ENCODE assay signal across 9 cellular contexts in the genomic region with DNA sequence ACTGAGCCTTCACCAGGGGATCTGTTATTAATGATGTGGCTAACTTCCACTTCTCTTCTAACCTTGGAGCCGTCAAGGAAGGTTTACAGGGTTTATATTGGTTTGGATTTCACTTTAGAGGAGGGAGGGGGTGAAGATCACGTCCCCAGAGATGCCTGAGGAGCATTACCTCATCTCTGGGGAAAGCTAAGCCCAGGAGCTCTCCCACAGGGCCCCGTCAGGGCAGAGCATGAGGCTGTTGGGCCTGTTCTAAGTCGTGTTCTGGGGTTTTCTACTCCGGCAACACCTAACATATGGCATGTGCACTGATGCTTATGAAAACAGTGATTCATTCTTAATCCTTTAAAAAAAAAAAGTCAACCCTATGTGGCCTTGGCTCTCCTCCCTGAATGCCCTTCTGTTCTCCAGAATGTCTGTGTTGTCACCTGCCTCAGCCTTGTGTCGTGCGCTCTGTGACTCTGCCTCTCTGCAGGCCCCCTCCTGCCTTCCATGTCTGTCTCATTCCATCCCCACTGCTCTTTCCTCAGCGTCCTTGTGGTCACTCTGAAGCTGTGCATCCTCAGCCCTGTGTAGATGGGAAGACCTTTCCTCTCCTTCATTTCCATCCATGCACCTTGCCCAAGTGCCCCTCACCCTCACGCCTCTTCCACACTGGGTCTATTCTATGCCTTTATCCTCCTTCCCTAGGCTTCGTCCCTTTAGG.
DNase-seq lines count a peak whose midpoint lies in the region; ATAC-seq and TF ChIP-seq lines count a peak whose summit lies in the region.
"Had no signal": no experiment of that assay in that cellular context is flagged by ENCODE, and none has a peak within 500 bp of the region (broad histone marks: within the 10 kb centered on the region; RNA-seq: fewer than 3 reads in every experiment).

No MANE protein-coding gene starts in this region.

- 82% methylated on average over 10 of the region's 10 CpGs for WGBS in right cardiac atrium

- TF ChIP-seq CTCF in epithelial cell of esophagus (IDR thresholded peaks at IDR 0.05; ENCODE audit: insufficient read depth, low read depth, low read length, missing control alignments): peak; percentile 33

- no peaks in the 10 kb centered on the region for H3K27me3 ChIP-seq in right cardiac atrium (ENCODE audit: control insufficient read depth, insufficient read depth)
- H3K27me3 ChIP-seq: right atrium auricular region had no signal

- no peak for ATAC-seq in HG03025 (IDR thresholded peaks at IDR 0.05; ENCODE audit: low FRiP score, unreplicated experiment)
- no peak for ATAC-seq in right cardiac atrium

- H3K4me1 ChIP-seq in right cardiac atrium (ENCODE audit: control insufficient read depth, insufficient read depth, low read length): no peaks in the 10 kb centered on the region
- H3K4me1 ChIP-seq: right atrium auricular region had no signal

- no peak overlapping the region for H3K4me3 ChIP-seq in epithelial cell of esophagus (ENCODE audit: low read length)
- H3K4me3 ChIP-seq in skeletal muscle cell (ENCODE audit: low read depth, low read length): no peak overlapping the region
- H3K4me3 ChIP-seq in right cardiac atrium (ENCODE audit: low read length): no peak overlapping the region
- H3K4me3 ChIP-seq: right atrium auricular region had no signal

- no peaks in the 10 kb centered on the region for H3K9me3 ChIP-seq in right cardiac atrium (ENCODE audit: control insufficient read depth, low read length)
- H3K9me3 ChIP-seq: right atrium auricular region had no signal

- H3K27ac ChIP-seq in right cardiac atrium (ENCODE audit: low read length): no peak overlapping the region
- H3K27ac ChIP-seq: right atrium auricular region had no signal

- DNase-seq in GM04503 (ENCODE audit: low read depth) (peak; percentile 27), NCI-H524 (lab: John Stamatoyannopoulos, UW) (peak; percentile 99), epithelial cell of esophagus (ENCODE audit: low read depth) (peak; percentile 98), skeletal muscle cell (ENCODE audit: low read depth) (peak; percentile 59), GM19240 (ENCODE audit: insufficient read length, low spot score) (no peak), right cardiac atrium (no peak)
- DNase-seq: activated effector memory CD4-positive, alpha-beta T cell treated with anti-CD3 and anti-CD28 coated beads, Interleukin-2, amount 50 U/mL, for 16 hours had no signal

- intact Hi-C loops in right cardiac atrium (cut with DNase I): no loop called here

Comparison
In these comparisons a context has a peak if more than half of its experiments do, and no peak if none do; other contexts are left out.
1. DNase-seq: peak in GM04503 (single experiment), NCI-H524 (2 of 2), epithelial cell of esophagus (single experiment) and skeletal muscle cell (single experiment); none in GM19240 (single experiment) and right cardiac atrium (0 of 3).